18 cellular contexts compared by ENCODE assay signal in genomic region chr1:24081190-24081589, GRCh38. TPM values are rescaled to one million over a fixed set of nuclear protein-coding genes. Genes with fewer than 3 reads are reported as not detected.
"Had no signal": no experiment of that assay in that cellular context is flagged by ENCODE, and none has a peak within 500 bp of the region (broad histone marks: within the 10 kb centered on the region; RNA-seq: fewer than 3 reads in every experiment).

No MANE protein-coding gene starts in this region.

- H3K27ac ChIP-seq: colonic mucosa, esophagus squamous epithelium, hepatocyte, tibial artery, upper lobe of left lung, uterus had no signal

- H3K27ac Mint-ChIP-seq: nephron; stimulated activated memory B cell treated with anti-CD40 and anti-IgM and Interleukin-4, amounts not matched to agents 10 μg/mL and 1 μg/mL and 100 μg/mL, for 72 hours; stimulated activated naive CD8-positive, alpha-beta T cell treated with anti-CD3 and anti-CD28 coated beads, Interleukin-15, Interleukin-2, amounts not matched to agents 100 ng/mL and 50 ng/mL, for 24 hours had no signal

- H3K4me1 Mint-ChIP-seq: naive B cell; nephron; stimulated activated memory B cell treated with anti-CD40 and anti-IgM and Interleukin-4, amounts not matched to agents 10 μg/mL and 1 μg/mL and 100 μg/mL, for 72 hours had no signal

- ATAC-seq: left colon; stimulated activated memory B cell treated with anti-CD40 and anti-IgM and Interleukin-4, amounts not matched to agents 10 μg/mL and 1 μg/mL and 100 μg/mL, for 72 hours had no signal

- H3K27me3 ChIP-seq: colonic mucosa, esophagus squamous epithelium, hepatocyte, tibial artery, upper lobe of left lung, uterus had no signal

- H3K36me3 ChIP-seq: colonic mucosa, esophagus squamous epithelium, tibial artery, upper lobe of left lung, uterus had no signal

- H3K36me3 Mint-ChIP-seq: naive B cell; stimulated activated memory B cell treated with anti-CD40 and anti-IgM and Interleukin-4, amounts not matched to agents 10 μg/mL and 1 μg/mL and 100 μg/mL, for 72 hours had no signal

- H3K4me3 Mint-ChIP-seq: naive B cell; nephron; stimulated activated memory B cell treated with anti-CD40 and anti-IgM and Interleukin-4, amounts not matched to agents 10 μg/mL and 1 μg/mL and 100 μg/mL, for 72 hours; stimulated activated naive CD8-positive, alpha-beta T cell treated with anti-CD3 and anti-CD28 coated beads, Interleukin-15, Interleukin-2, amounts not matched to agents 100 ng/mL and 50 ng/mL, for 24 hours had no signal

- H3K4me1 ChIP-seq: colonic mucosa, esophagus squamous epithelium, tibial artery, upper lobe of left lung, uterus had no signal

- H2AFZ ChIP-seq: hepatocyte had no signal

- H3K9me3 ChIP-seq: colonic mucosa, esophagus squamous epithelium, tibial artery, upper lobe of left lung, uterus had no signal

- DNase-seq: colonic mucosa; dermis blood vessel endothelial cell; esophagus squamous epithelium; foreskin fibroblast; kidney; left colon; mesendoderm; naive B cell; stimulated activated CD4-positive, alpha-beta T cell treated with anti-CD3 and anti-CD28 coated beads, Interleukin-4, amount 100 ng/mL, for 1 hour; stimulated activated CD8-positive, alpha-beta memory T cell treated with anti-CD3 and anti-CD28 coated beads, Interleukin-4, amount 100 ng/mL, for 48 hours; tibial artery; upper lobe of left lung; uterus had no signal

- FAIRE-seq: kidney had no signal

- H3K4me3 ChIP-seq: colonic mucosa, esophagus squamous epithelium, hepatocyte, lung, tibial artery, upper lobe of left lung, uterus had no signal

- H3K79me2 ChIP-seq: hepatocyte had no signal

- H3K4me2 ChIP-seq: hepatocyte had no signal

- H3K27me3 Mint-ChIP-seq: stimulated activated memory B cell treated with anti-CD40 and anti-IgM and Interleukin-4, amounts not matched to agents 10 μg/mL and 1 μg/mL and 100 μg/mL, for 72 hours; stimulated activated naive CD8-positive, alpha-beta T cell treated with anti-CD3 and anti-CD28 coated beads, Interleukin-15, Interleukin-2, amounts not matched to agents 100 ng/mL and 50 ng/mL, for 24 hours had no signal

- H3K9me3 Mint-ChIP-seq: naive B cell; nephron; stimulated activated naive CD8-positive, alpha-beta T cell treated with anti-CD3 and anti-CD28 coated beads, Interleukin-15, Interleukin-2, amounts not matched to agents 100 ng/mL and 50 ng/mL, for 24 hours had no signal

RNA-seq across cellular contexts. Expression of gene MYOM3, which starts 30.7 kb away (rescaled TPM):
- total RNA-seq: dermis blood vessel endothelial cell had no signal
